9 cellular contexts compared by ENCODE assay signal in genomic region chr1:85578321-85579295, GRCh38. TPM values are rescaled to one million over a fixed set of nuclear protein-coding genes. Genes with fewer than 3 reads are reported as not detected.
DNase-seq lines count a peak whose midpoint lies in the region; ATAC-seq and TF ChIP-seq lines count a peak whose summit lies in the region.
"Had no signal": no experiment of that assay in that cellular context is flagged by ENCODE, and none has a peak within 500 bp of the region (broad histone marks: within the 10 kb centered on the region; RNA-seq: fewer than 3 reads in every experiment).

No MANE protein-coding gene starts in this region.

- H3K9me3 ChIP-seq in heart left ventricle, result no peaks in the 10 kb centered on the region
- no peaks in the 10 kb centered on the region for H3K9me3 ChIP-seq in colonic mucosa
- H3K9me3 ChIP-seq in mesenchymal stem cell (ENCODE audit: control insufficient read depth, low read length), result no peaks in the 10 kb centered on the region
- H3K9me3 ChIP-seq in vagina, result no peaks in the 10 kb centered on the region

- H3K27ac ChIP-seq in heart left ventricle (peak overlapping the region; percentile 93 to 100 (median 97)), colonic mucosa (peak overlapping the region; percentile 86), mesenchymal stem cell (ENCODE audit: low read length, poor library complexity, severe bottlenecking) (peak overlapping the region; percentile 99), vagina (peak overlapping the region; percentile 98)
- H3K27ac ChIP-seq: C4-2B had no signal

- peak overlapping the region in 1 of 2 experiments; percentile 59 for H2BK12ac ChIP-seq in mesenchymal stem cell (ENCODE audit: low read length in 2 of 2)

- DNase-seq in heart left ventricle, result no peak
- no peak for DNase-seq in Right ventricle myocardium inferior (ENCODE audit: missing footprints)
- no peak for DNase-seq in colonic mucosa
- DNase-seq in mesenchymal stem cell, result peak; percentile 95
- no peak for DNase-seq in vagina (ENCODE audit: extremely low spot score in 2 of 2)
- no peak for DNase-seq in middle frontal gyrus (ENCODE audit: extremely low spot score, low spot score)

- H3K23ac ChIP-seq in mesenchymal stem cell (ENCODE audit: low read length in 2 of 2), result no peak overlapping the region

- H3K36me3 ChIP-seq in heart left ventricle, result peaks cover 0 to 20% (median 14%) of the 10 kb centered on the region in 9 donors
- H3K36me3 ChIP-seq in colonic mucosa, result no peaks in the 10 kb centered on the region
- peaks cover 12 to 22% of the 10 kb centered on the region in 2 experiments for H3K36me3 ChIP-seq in mesenchymal stem cell (ENCODE audit: control insufficient read depth in 1 of 2, insufficient read depth in 2 of 2, low read depth in 1 of 2, low read length in 2 of 2)
- H3K36me3 ChIP-seq in vagina, result no peaks in the 10 kb centered on the region

- no peaks in the 10 kb centered on the region for H3K79me1 ChIP-seq in mesenchymal stem cell (replicated peaks; ENCODE audit: low read length, poor library complexity, severe bottlenecking)

- H3K27me3 ChIP-seq in heart left ventricle, result peaks cover 0 to 53% (median 0%) of the 10 kb centered on the region in 9 donors
- peaks cover 16% of the 10 kb centered on the region for H3K27me3 ChIP-seq in colonic mucosa
- no peaks in the 10 kb centered on the region for H3K27me3 ChIP-seq in mesenchymal stem cell (ENCODE audit: control insufficient read depth in 1 of 2, insufficient read depth in 1 of 2, low read length in 2 of 2)
- no peaks in the 10 kb centered on the region for H3K27me3 ChIP-seq in vagina

- H4K91ac ChIP-seq in mesenchymal stem cell (ENCODE audit: low read length), result peak overlapping the region; percentile 85

- H3K4ac ChIP-seq in mesenchymal stem cell (ENCODE audit: low read depth in 1 of 2, low read length in 2 of 2), result no peak overlapping the region

- peak overlapping the region; percentile 95 for H2BK5ac ChIP-seq in mesenchymal stem cell (ENCODE audit: low read depth, low read length, poor library complexity, severe bottlenecking)

- TF ChIP-seq POLR2A in heart left ventricle (IDR thresholded peaks at IDR 0.05) (no peak), vagina (IDR thresholded peaks at IDR 0.05) (no peak)

- peak overlapping the region; percentile 70 to 87 for H3K18ac ChIP-seq in mesenchymal stem cell (ENCODE audit: low read depth in 1 of 2, low read length in 2 of 2)

- H3K9ac ChIP-seq in colonic mucosa (ENCODE audit: low read depth in 2 of 2, low read length in 2 of 2), result peak overlapping the region in 1 of 2 donors; percentile 61
- peak overlapping the region; percentile 99 for H3K9ac ChIP-seq in mesenchymal stem cell (ENCODE audit: low read length)

- H3K4me2 ChIP-seq in mesenchymal stem cell (ENCODE audit: low read length, poor library complexity, severe bottlenecking), result peak overlapping the region; percentile 69

- no peak overlapping the region for H3K14ac ChIP-seq in mesenchymal stem cell (ENCODE audit: low read length in 2 of 2)

- TF ChIP-seq CTCF in heart left ventricle (IDR thresholded peaks at IDR 0.05), result no peak
- no peak for TF ChIP-seq CTCF in colonic mucosa (IDR thresholded peaks at IDR 0.05)
- no peak for TF ChIP-seq CTCF in vagina (IDR thresholded peaks at IDR 0.05)

- no peak overlapping the region for H2AFZ ChIP-seq in mesenchymal stem cell (ENCODE audit: low read depth, low read length)

- peak in 1 of 4 donors; percentile 1 for ATAC-seq in heart left ventricle
- ATAC-seq in Right ventricle myocardium inferior, result no peak
- no peak for ATAC-seq in GM18868 (IDR thresholded peaks at IDR 0.05; ENCODE audit: unreplicated experiment)
- ATAC-seq in GM18861 (IDR thresholded peaks at IDR 0.05; ENCODE audit: unreplicated experiment), result no peak

- peak overlapping the region; percentile 82 for H2BK120ac ChIP-seq in mesenchymal stem cell (ENCODE audit: low read depth, low read length)

- intact Hi-C loops in heart left ventricle (cut with DNase I) (loop anchor here in 2 of 10 donors (5.0 to 10.0 kb wide), 3 partner anchors 76 to 1126 kb away; partner anchors contain the start of gene SH3GLB1 (in 1 of the 2)), Right ventricle myocardium inferior (cut with DNase I) (loop anchor here (2.0 kb wide), 1 partner anchor 114 kb away; the partner anchor contains the start of gene DDAH1), colonic mucosa (cut with DNase I) (no loop called here), vagina (cut with DNase I) (loop anchor here (10.0 kb wide), 1 partner anchor 114 kb away; the partner anchor contains the start of gene DDAH1)

- H3K4me1 ChIP-seq in heart left ventricle (peaks cover 0 to 54% (median 23%) of the 10 kb centered on the region in 12 donors), colonic mucosa (no peaks in the 10 kb centered on the region), mesenchymal stem cell (ENCODE audit: control insufficient read depth, insufficient read depth, low read depth, low read length) (peaks cover 8% of the 10 kb centered on the region), vagina (peaks cover 30% of the 10 kb centered on the region)

- H3K4me3 ChIP-seq in heart left ventricle (peak overlapping the region in 11 of 12 donors; percentile 47 to 97 (median 80)), colonic mucosa (peak overlapping the region; percentile 53), mesenchymal stem cell (ENCODE audit: insufficient read depth in 1 of 2, low read depth in 1 of 2, low read length in 2 of 2) (peak overlapping the region in 1 of 2 experiments; percentile 92), vagina (peak overlapping the region; percentile 65 to 83)

- peak overlapping the region; percentile 83 for H2AK5ac ChIP-seq in mesenchymal stem cell (ENCODE audit: low read length, severe bottlenecking)

- peak overlapping the region; percentile 49 for H2BK15ac ChIP-seq in mesenchymal stem cell (ENCODE audit: low read depth, poor library complexity, severe bottlenecking)

- H4K8ac ChIP-seq in mesenchymal stem cell (ENCODE audit: low read length), result no peak overlapping the region

- 41 to 62% (median 56%) methylated on average over 12 of the region's 12 CpGs for whole genome bisulfite sequencing in heart left ventricle, 4 donors
- 4% methylated on average over 6 of the region's 12 CpGs for WGBS in mesenchymal stem cell

RNA-seq across cellular contexts. Expression of gene CCN1, which starts 2.0 kb away (rescaled TPM):
- 100 to 1,000 TPM in 1 of 9 donors, 10 to 100 TPM in 8; 12.0 to 213 (median 48.9) TPM for total RNA-seq in heart left ventricle
- 100 to 1,000 TPM in 1 of 2 donors, 10 to 100 TPM in 1; 31.0 to 253 TPM for polyA plus RNA-seq in heart left ventricle
- total RNA-seq in Right ventricle myocardium inferior, result 31.1 TPM
- total RNA-seq in colonic mucosa, result 10 to 100 TPM; 15.6 to 44.7 TPM
- polyA plus RNA-seq in mesenchymal stem cell (2013, experiment 1 of 2), result 408 TPM
- polyA plus RNA-seq in mesenchymal stem cell (2013, experiment 2 of 2), result 395 TPM
- 130 TPM for total RNA-seq in vagina
